8 cellular contexts compared by ENCODE assay signal in genomic region chr9:112334319-112334828, GRCh38. TPM values are rescaled to one million over a fixed set of nuclear protein-coding genes. Genes with fewer than 3 reads are reported as not detected.
A peak's percentile ranks its signal among the peaks of the same experiment; 100 is the strongest.
DNase-seq lines count a peak whose midpoint lies in the region; ATAC-seq lines count a peak whose summit lies in the region.

No MANE protein-coding gene starts in this region.

- peak; percentile 47 for DNase-seq in Daoy (ENCODE audit: low read depth)
- DNase-seq in LoVo (ENCODE audit: low spot score): peak; percentile 24
- DNase-seq in activated CD8-positive, alpha-beta memory T cell treated with anti-CD3 and anti-CD28 coated beads, Interleukin-2, amount 50 U/mL, for 4 hours: peak; percentile 44
- peak; percentile 57 for DNase-seq in fibroblast of peridontal ligament (ENCODE audit: extremely low read depth)
- DNase-seq in GDM1 (lab: John Stamatoyannopoulos, UW): no peak
- DNase-seq in 8988T: no peak

- peak overlapping the region; percentile 88 for H3K27ac ChIP-seq in rectal smooth muscle tissue (ENCODE audit: low read depth, low read length)

- H3K36me3 ChIP-seq in rectal smooth muscle tissue (ENCODE audit: control insufficient read depth, insufficient read depth, low read length): no peaks in the 10 kb centered on the region

- H3K4me3 ChIP-seq in rectal smooth muscle tissue (ENCODE audit: low read length): peak overlapping the region; percentile 84

- no peak for ATAC-seq in HG03432 (IDR thresholded peaks at IDR 0.05; ENCODE audit: unreplicated experiment)

- peak overlapping the region; percentile 83 for H3K9ac ChIP-seq in rectal smooth muscle tissue (ENCODE audit: low read length)

- no peaks in the 10 kb centered on the region for H3K27me3 ChIP-seq in rectal smooth muscle tissue (ENCODE audit: control insufficient read depth, insufficient read depth, low read length)

- peaks cover 4% of the 10 kb centered on the region for H3K4me1 ChIP-seq in rectal smooth muscle tissue (ENCODE audit: control insufficient read depth, insufficient read depth, low read length)

RNA-seq across cellular contexts. Expression of gene PTBP3, which starts 1.0 kb away (rescaled TPM):
- 55.7 and 68.8 TPM in 2 replicates for total RNA-seq in Daoy (2014; rRNA removed; shearing (Covaris generic))

RNA-seq across cellular contexts. Expression of gene HSDL2, which starts 45.5 kb away (rescaled TPM):
- total RNA-seq in Daoy (2014; rRNA removed; shearing (Covaris generic)): 49.9 and 55.0 TPM in 2 replicates

Comparison
In these comparisons a context has a peak if more than half of its experiments do, and no peak if none do; other contexts are left out.
1. DNase-seq: peak in Daoy (single experiment), LoVo (single experiment), activated CD8-positive, alpha-beta memory T cell treated with anti-CD3 and anti-CD28 coated beads, Interleukin-2, amount 50 U/mL, for 4 hours (single experiment) and fibroblast of peridontal ligament (single experiment); none in GDM1 (single experiment) and 8988T (single experiment).